In the genomic region with DNA sequence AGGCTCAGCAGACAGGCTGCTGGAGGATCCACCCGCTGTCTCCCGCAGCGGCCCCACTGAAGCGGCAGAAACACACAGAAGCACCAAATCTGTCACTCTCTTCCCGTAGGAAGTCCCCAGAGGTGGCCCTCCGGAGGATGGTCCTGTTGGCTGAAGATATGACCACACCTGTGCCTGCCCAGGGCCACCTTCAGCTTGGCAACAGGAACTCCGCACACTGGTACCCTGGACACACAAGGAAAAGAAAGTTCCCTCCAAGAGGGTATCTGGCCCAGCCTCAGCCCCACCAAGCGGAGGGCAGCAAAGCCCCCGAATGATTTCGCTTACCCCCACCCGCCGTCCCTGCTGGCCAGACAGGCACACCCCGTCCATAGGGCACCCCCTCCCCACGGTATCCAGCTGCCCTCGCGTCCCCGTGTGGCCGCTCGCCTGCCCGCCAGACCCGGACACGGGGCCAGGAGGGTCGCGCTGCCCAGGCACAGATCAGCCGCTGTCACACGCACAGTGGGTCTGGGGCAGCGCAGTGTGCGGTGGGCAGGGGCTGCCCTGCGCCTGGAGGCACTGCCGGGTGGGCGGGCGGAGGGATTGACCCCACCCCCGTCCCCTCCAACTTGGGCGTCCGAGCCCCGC, we compare ENCODE assay signal across 8 cellular contexts. TPM values are rescaled to one million over a fixed set of nuclear protein-coding genes. Genes with fewer than 3 reads are reported as not detected.
DNase-seq lines count a peak whose midpoint lies in the region; FAIRE-seq and TF ChIP-seq lines count a peak whose summit lies in the region.

No MANE protein-coding gene starts in this region.

- H3K27me3 ChIP-seq in ACC112 (ENCODE audit: insufficient read depth, low read length) (no peaks in the 10 kb centered on the region), adipocyte (replicated peaks; ENCODE audit: control insufficient read depth, insufficient read depth, low read length) (no peaks in the 10 kb centered on the region), tibial artery (no peaks in the 10 kb centered on the region)

- no peak for DNase-seq in HFF-Myc (ENCODE audit: extremely low read depth, low read depth)
- DNase-seq in adipocyte (ENCODE audit: low read depth) = peak; percentile 13
- DNase-seq in kidney = no peak
- no peak for DNase-seq in tibial artery
- DNase-seq in GM03348 (ENCODE audit: low spot score) = no peak
- no peak for DNase-seq in NOMO-1 treated with DMSO at 0.1 percent for 48 hours (lab: John Stamatoyannopoulos, UW; ENCODE audit: unreplicated experiment)
- no peak for DNase-seq in central memory CD4-positive, alpha-beta T cell

- no peaks in the 10 kb centered on the region for H3K9me3 ChIP-seq in adipocyte (ENCODE audit: control insufficient read depth, low read length)
- H3K9me3 ChIP-seq in kidney (ENCODE audit: control insufficient read depth in 1 of 2, low read length in 2 of 2) = no peaks in the 10 kb centered on the region
- no peaks in the 10 kb centered on the region for H3K9me3 ChIP-seq in tibial artery

- H3K79me2 ChIP-seq in ACC112 (ENCODE audit: control insufficient read depth, insufficient read depth, low read length, unreplicated experiment) = peaks cover 28% of the 10 kb centered on the region

- H3K27ac ChIP-seq in ACC112 (ENCODE audit: low read depth, low read length) (peak overlapping the region; percentile 50), kidney (ENCODE audit: low read depth in 2 of 2, low read length in 2 of 2) (peak overlapping the region; percentile 45 to 57), tibial artery (peak overlapping the region; percentile 80 to 93)

- H3K36me3 ChIP-seq in ACC112 (ENCODE audit: insufficient read depth, low read length) = no peaks in the 10 kb centered on the region
- H3K36me3 ChIP-seq in adipocyte (ENCODE audit: control insufficient read depth, insufficient read depth, low read length, severe bottlenecking) = no peaks in the 10 kb centered on the region
- H3K36me3 ChIP-seq in kidney (ENCODE audit: control insufficient read depth in 1 of 2, insufficient read depth in 2 of 2, low read length in 2 of 2) = peaks cover 0 to 4% of the 10 kb centered on the region in 2 donors
- no peaks in the 10 kb centered on the region for H3K36me3 ChIP-seq in tibial artery

- peak overlapping the region; percentile 68 for H2AFZ ChIP-seq in ACC112 (ENCODE audit: low read length, unreplicated experiment)

- peak overlapping the region; percentile 95 for H3K4me3 ChIP-seq in ACC112 (ENCODE audit: low read depth, low read length)
- peak overlapping the region; percentile 34 for H3K4me3 ChIP-seq in HFF-Myc (replicated peaks; ENCODE audit: low read depth, low read length)
- peak overlapping the region; percentile 80 for H3K4me3 ChIP-seq in adipocyte (ENCODE audit: low read length)
- H3K4me3 ChIP-seq in kidney (ENCODE audit: low read length in 2 of 2) = peak overlapping the region in 1 of 2 donors; percentile 37
- H3K4me3 ChIP-seq in tibial artery = peak overlapping the region; percentile 55 to 74

- peaks cover 20% of the 10 kb centered on the region for H3K4me1 ChIP-seq in ACC112 (ENCODE audit: control insufficient read depth, insufficient read depth, low read length, unreplicated experiment)
- peaks cover 7% of the 10 kb centered on the region for H3K4me1 ChIP-seq in adipocyte (ENCODE audit: control insufficient read depth, insufficient read depth, low read length)
- peaks cover 5 to 23% of the 10 kb centered on the region in 2 donors for H3K4me1 ChIP-seq in kidney (ENCODE audit: control insufficient read depth in 1 of 2, insufficient read depth in 1 of 2, low read depth in 1 of 2, low read length in 2 of 2)
- H3K4me1 ChIP-seq in tibial artery = peaks cover 0 to 27% (median 16%) of the 10 kb centered on the region in 4 donors

- H3K9ac ChIP-seq in adipocyte (ENCODE audit: low read length) = peak overlapping the region; percentile 80
- peak overlapping the region in 1 of 2 donors; percentile 55 for H3K9ac ChIP-seq in kidney (ENCODE audit: low read length in 2 of 2)

- no peak for FAIRE-seq in kidney (lab: Jason Lieb, UNC)

- TF ChIP-seq CTCF in HFF-Myc (IDR thresholded peaks at IDR 0.05; ENCODE audit: low read depth, low read length, missing control alignments) (no peak), kidney (IDR thresholded peaks at IDR 0.05; ENCODE audit: borderline replicate concordance, extremely low read depth, insufficient read depth) (no peak), tibial artery (IDR thresholded peaks at IDR 0.05) (no peak)

- intact Hi-C loops in kidney (cut with DNase I) = no loop called here
- intact Hi-C loops in tibial artery (cut with DNase I; ENCODE audit: low total_unique reads) = no loop called here

RNA-seq across cellular contexts. Expression of gene RASSF7, which starts 7.0 kb away (rescaled TPM):
- total RNA-seq in kidney = 106 TPM
- polyA plus RNA-seq in kidney (ENCODE audit: insufficient read depth, low read depth, low replicate concordance) = 108 TPM

RNA-seq across cellular contexts. Expression of gene LMNTD2, which starts 7.2 kb away (rescaled TPM):
- total RNA-seq in kidney = 8.0 TPM
- polyA plus RNA-seq in kidney (ENCODE audit: insufficient read depth, low read depth, low replicate concordance) = 6.2 TPM

RNA-seq across cellular contexts. Expression of gene PHRF1, which starts 8.5 kb away (rescaled TPM):
- 30.9 TPM for total RNA-seq in kidney
- polyA plus RNA-seq in kidney (ENCODE audit: insufficient read depth, low read depth, low replicate concordance) = 7.5 TPM

RNA-seq across cellular contexts. Expression of gene LRRC56, which starts 30.4 kb away (rescaled TPM):
- 7.7 TPM for total RNA-seq in kidney
- 1.2 TPM for polyA plus RNA-seq in kidney (ENCODE audit: insufficient read depth, low read depth, low replicate concordance)

RNA-seq across cellular contexts. Expression of gene HRAS, which starts 32.4 kb away (rescaled TPM):
- 66.1 TPM for total RNA-seq in kidney
- 100 TPM for polyA plus RNA-seq in kidney (ENCODE audit: insufficient read depth, low read depth, low replicate concordance)
